8 cellular contexts compared by ENCODE assay signal in genomic region chr3:193155044-193155781, GRCh38.
DNase-seq lines count a peak whose midpoint lies in the region; ATAC-seq, FAIRE-seq and TF ChIP-seq lines count a peak whose summit lies in the region.
"Not testable (repeated sequence)": the region's sequence is repeated elsewhere in the genome, so short reads cannot be mapped to it uniquely, and the experiment has no call there.

No MANE protein-coding gene starts in this region.

- H3K4ac ChIP-seq in mesenchymal stem cell (ENCODE audit: low read depth in 1 of 2, low read length in 2 of 2): not testable (repeated sequence)

- DNase-seq in GM10266 (ENCODE audit: extremely low spot score) (peak; percentile 0), superior temporal gyrus (ENCODE audit: extremely low spot score) (peak; percentile 1)
- DNase-seq in H54 (ENCODE audit: insufficient read length, low spot score); bronchial epithelial cell (ENCODE audit: low read depth); heart left ventricle; mesenchymal stem cell; small intestine: not testable (repeated sequence)

- not testable (repeated sequence) for H2AFZ ChIP-seq in mesenchymal stem cell (ENCODE audit: low read depth, low read length)

- not testable (repeated sequence) for H3K36me3 ChIP-seq in bronchial epithelial cell (ENCODE audit: control insufficient read depth, insufficient read depth, low read length); heart left ventricle; mesenchymal stem cell (ENCODE audit: control insufficient read depth in 1 of 2, insufficient read depth in 2 of 2, low read depth in 1 of 2, low read length in 2 of 2); small intestine (ENCODE audit: control insufficient read depth in 2 of 2, insufficient read depth in 2 of 2, low read length in 2 of 2)

- intact Hi-C loops in heart left ventricle (cut with DNase I): not testable (repeated sequence)

- H4K8ac ChIP-seq in mesenchymal stem cell (ENCODE audit: low read length): not testable (repeated sequence)

- H2BK120ac ChIP-seq in mesenchymal stem cell (ENCODE audit: low read depth, low read length): not testable (repeated sequence)

- not testable (repeated sequence) for H2BK15ac ChIP-seq in mesenchymal stem cell (ENCODE audit: low read depth, poor library complexity, severe bottlenecking)

- H3K9me3 ChIP-seq in heart left ventricle; mesenchymal stem cell (ENCODE audit: control insufficient read depth, low read length); small intestine (ENCODE audit: control insufficient read depth, low read depth): not testable (repeated sequence)

- H3K4me3 ChIP-seq in bronchial epithelial cell (ENCODE audit: low read depth, low read length); heart left ventricle; mesenchymal stem cell (ENCODE audit: insufficient read depth in 1 of 2, low read depth in 1 of 2, low read length in 2 of 2); small intestine (ENCODE audit: low read depth in 1 of 2, low read length in 2 of 2): not testable (repeated sequence)

- H3K14ac ChIP-seq in mesenchymal stem cell (ENCODE audit: low read length in 2 of 2): not testable (repeated sequence)

- not testable (repeated sequence) for H3K27me3 ChIP-seq in bronchial epithelial cell (ENCODE audit: control insufficient read depth, insufficient read depth, low read length); heart left ventricle; mesenchymal stem cell (ENCODE audit: control insufficient read depth in 1 of 2, insufficient read depth in 1 of 2, low read length in 2 of 2); small intestine (ENCODE audit: control insufficient read depth in 2 of 2, insufficient read depth in 2 of 2, low read length in 2 of 2)

- H3K27ac ChIP-seq in heart left ventricle; mesenchymal stem cell (ENCODE audit: low read length, poor library complexity, severe bottlenecking); small intestine (ENCODE audit: low read depth in 1 of 2, low read length in 1 of 2): not testable (repeated sequence)

- H2BK12ac ChIP-seq in mesenchymal stem cell (ENCODE audit: low read length in 2 of 2): not testable (repeated sequence)

- not testable (repeated sequence) for H3K23ac ChIP-seq in mesenchymal stem cell (ENCODE audit: low read length in 2 of 2)

- TF ChIP-seq POLR2A in H54 (IDR thresholded peaks at IDR 0.05; ENCODE audit: low read depth, low read length); heart left ventricle (IDR thresholded peaks at IDR 0.05): not testable (repeated sequence)

- H2AK5ac ChIP-seq in mesenchymal stem cell (ENCODE audit: low read length, severe bottlenecking): not testable (repeated sequence)

- peak; percentile 68 for FAIRE-seq in H54 (lab: Jason Lieb, UNC)
- peak; percentile 58 for FAIRE-seq in bronchial epithelial cell (lab: Jason Lieb, UNC)
- FAIRE-seq in islet of Langerhans (lab: Jason Lieb, UNC): peak; percentile 73
- FAIRE-seq in small intestine (lab: Jason Lieb, UNC): peak; percentile 15

- H4K91ac ChIP-seq in mesenchymal stem cell (ENCODE audit: low read length): peak overlapping the region; percentile 61

- 56 to 65% (median 60%) methylated on average over 3 of the region's 3 CpGs for WGBS in heart left ventricle, 4 donors
- 96% methylated on average over 3 of the region's 3 CpGs for WGBS in mesenchymal stem cell
- WGBS in small intestine, 3 donors: 69 to 74% (median 73%) methylated on average over 3 of the region's 3 CpGs

- peak; percentile 42 to 78 (median 58) for ATAC-seq in heart left ventricle

- H3K18ac ChIP-seq in mesenchymal stem cell (ENCODE audit: low read depth in 1 of 2, low read length in 2 of 2): not testable (repeated sequence)

- not testable (repeated sequence) for TF ChIP-seq CTCF in GM10266 (IDR thresholded peaks at IDR 0.05; ENCODE audit: control insufficient read depth, insufficient read depth, low read depth, missing control alignments); bronchial epithelial cell (IDR thresholded peaks at IDR 0.05; ENCODE audit: insufficient read depth, low read length, severe bottlenecking); heart left ventricle (IDR thresholded peaks at IDR 0.05)

- H3K4me2 ChIP-seq in mesenchymal stem cell (ENCODE audit: low read length, poor library complexity, severe bottlenecking): not testable (repeated sequence)

- peaks cover 0 to 12% (median 0%) of the 10 kb centered on the region in 12 donors for H3K4me1 ChIP-seq in heart left ventricle
- H3K4me1 ChIP-seq in mesenchymal stem cell (ENCODE audit: control insufficient read depth, insufficient read depth, low read depth, low read length); small intestine (ENCODE audit: control insufficient read depth in 2 of 2, insufficient read depth in 1 of 2, low read depth in 1 of 2, low read length in 1 of 2): not testable (repeated sequence)

- H2BK5ac ChIP-seq in mesenchymal stem cell (ENCODE audit: low read depth, low read length, poor library complexity, severe bottlenecking): not testable (repeated sequence)

- not testable (repeated sequence) for H3K79me1 ChIP-seq in mesenchymal stem cell (replicated peaks; ENCODE audit: low read length, poor library complexity, severe bottlenecking)

- not testable (repeated sequence) for H3K9ac ChIP-seq in mesenchymal stem cell (ENCODE audit: low read length)
